Comparison of ENCODE assay signal across 10 cellular contexts in genomic region chr12:51419473-51420228, GRCh38. TPM values are rescaled to one million over a fixed set of nuclear protein-coding genes. Genes with fewer than 3 reads are reported as not detected.
DNase-seq lines count a peak whose midpoint lies in the region; ATAC-seq and TF ChIP-seq lines count a peak whose summit lies in the region.
"Had no signal": no experiment of that assay in that cellular context is flagged by ENCODE, and none has a peak within 500 bp of the region (broad histone marks: within the 10 kb centered on the region; RNA-seq: fewer than 3 reads in every experiment).

No MANE protein-coding gene starts in this region.

- peak overlapping the region; percentile 13 for H3K27ac ChIP-seq in caudate nucleus (ENCODE audit: low read depth, low read length)
- H3K27ac ChIP-seq in psoas muscle, result no peak overlapping the region
- H3K27ac ChIP-seq: left ventricle myocardium inferior had no signal

- no peak overlapping the region for H3K4me3 Mint-ChIP-seq in HFFc6

- intact Hi-C loops in psoas muscle (cut with DNase I), result loop anchor here (2.0 to 5.0 kb wide), 3 partner anchors 113 to 453 kb away; no protein-coding TSS in a partner anchor

- no peaks in the 10 kb centered on the region for H3K36me3 ChIP-seq in psoas muscle (ENCODE audit: insufficient read depth in 1 of 2, low read depth in 1 of 2)
- H3K36me3 ChIP-seq: left ventricle myocardium inferior had no signal

- WGBS in psoas muscle, 3 donors, result 26 to 29% (median 28%) methylated on average over 11 of the region's 11 CpGs

- no peaks in the 10 kb centered on the region for H3K36me3 Mint-ChIP-seq in HFFc6 (ENCODE audit: low read depth)

- H3K9me3 Mint-ChIP-seq in HFFc6, result no peaks in the 10 kb centered on the region

- peak; percentile 38; the same call in 1 of the 2 replicates for TF ChIP-seq CTCF in HFFc6 (IDR thresholded peaks at IDR 0.05)
- peak; percentile 21 for TF ChIP-seq CTCF in retinal pigment epithelial cell (conservative IDR thresholded peaks at IDR 0.05; ENCODE audit: low read depth, low read length)
- TF ChIP-seq CTCF in psoas muscle (IDR thresholded peaks at IDR 0.05), result no peak

- H3K4me1 Mint-ChIP-seq in HFFc6 (ENCODE audit: low read depth), result peaks cover 6% of the 10 kb centered on the region

- no peak for ATAC-seq in GM18498 (IDR thresholded peaks at IDR 0.05; ENCODE audit: unreplicated experiment)
- no peak for ATAC-seq in psoas muscle

- H3K4me3 ChIP-seq in retinal pigment epithelial cell (ENCODE audit: low read length) (no peak overlapping the region), psoas muscle (no peak overlapping the region)
- H3K4me3 ChIP-seq: left ventricle myocardium inferior had no signal

- no peaks in the 10 kb centered on the region for H3K27me3 Mint-ChIP-seq in HFFc6 (ENCODE audit: insufficient read depth)

- no peaks in the 10 kb centered on the region for H3K4me1 ChIP-seq in psoas muscle

- H3K9me3 ChIP-seq in psoas muscle, result no peaks in the 10 kb centered on the region
- H3K9me3 ChIP-seq: left ventricle myocardium inferior had no signal

- DNase-seq in HFFc6 (peak; percentile 15), NCI-H2196 treated with DMSO at 0.1 percent for 48 hours (lab: John Stamatoyannopoulos, UW; ENCODE audit: unreplicated experiment) (peak; percentile 68), caudate nucleus (lab: John Stamatoyannopoulos, UW) (peak in 6 of 61 donors; percentile 9 to 39 (median 12)), retinal pigment epithelial cell (ENCODE audit: low read depth) (no peak), GF-D8 (lab: John Stamatoyannopoulos, UW) (no peak), psoas muscle (no peak)
- DNase-seq: activated effector memory CD4-positive, alpha-beta T cell treated with anti-CD3 and anti-CD28 coated beads, Interleukin-2, amount 50 U/mL, for 16 hours; left ventricle myocardium inferior had no signal

- peaks cover 0 to 12% (median 7%) of the 10 kb centered on the region in 3 donors for H3K27me3 ChIP-seq in psoas muscle (ENCODE audit: insufficient read depth in 3 of 3, low read length in 2 of 3)

- no peak overlapping the region for H3K27ac Mint-ChIP-seq in HFFc6

RNA-seq across cellular contexts. Expression of gene SLC4A8, which starts 5.0 kb away (rescaled TPM):
- 10 to 100 TPM; 10.2 to 21.9 (median 14.4) TPM for total RNA-seq in HFFc6 (2021; fragmentation: NEBNext Ultra II Directional; extraction: Animal tissue kit (Norgen Biotek cat#: 25700))
- total RNA-seq in psoas muscle, result under 1 TPM in 3 of 4 donors, not detected in 1; 0.02 to 0.91 (median 0.16) TPM
- polyA plus RNA-seq in psoas muscle, result under 1 TPM; 0.03 to 0.23 (median 0.03) TPM

RNA-seq across cellular contexts. Expression of gene GALNT6, which starts 28.4 kb away (rescaled TPM):
- total RNA-seq in HFFc6 (2021; fragmentation: NEBNext Ultra II Directional; extraction: Animal tissue kit (Norgen Biotek cat#: 25700)), result 10 to 100 TPM; 68.2 to 93.9 (median 71.7) TPM
- 1 to 10 TPM in 2 of 4 donors, under 1 TPM in 2; 0.36 to 2.1 (median 0.84) TPM for total RNA-seq in psoas muscle
- under 1 TPM; 0.10 to 0.40 (median 0.14) TPM for polyA plus RNA-seq in psoas muscle
- total RNA-seq: NCI-H460 had no signal

Comparison
In these comparisons a context has a peak if more than half of its experiments do, and no peak if none do; other contexts are left out.
1. DNase-seq: peak in HFFc6 (single experiment) and NCI-H2196 treated with DMSO at 0.1 percent for 48 hours (single experiment); none in retinal pigment epithelial cell (single experiment), GF-D8 (single experiment) and psoas muscle (0 of 2).
2. RNA of gene SLC4A8, which starts 5.0 kb away (total RNA-seq): 10.2 to 21.9 TPM in HFFc6; 0.02 to 0.91 TPM in psoas muscle; every median in the first group is over 4 times any median in the second.
3. RNA of gene GALNT6, which starts 28.4 kb away (total RNA-seq): 68.2 to 93.9 TPM in HFFc6; 0.36 to 2.1 TPM in psoas muscle; every median in the first group is over 10 times any median in the second.